ENCODE assay signal across 8 cellular contexts in the genomic region with DNA sequence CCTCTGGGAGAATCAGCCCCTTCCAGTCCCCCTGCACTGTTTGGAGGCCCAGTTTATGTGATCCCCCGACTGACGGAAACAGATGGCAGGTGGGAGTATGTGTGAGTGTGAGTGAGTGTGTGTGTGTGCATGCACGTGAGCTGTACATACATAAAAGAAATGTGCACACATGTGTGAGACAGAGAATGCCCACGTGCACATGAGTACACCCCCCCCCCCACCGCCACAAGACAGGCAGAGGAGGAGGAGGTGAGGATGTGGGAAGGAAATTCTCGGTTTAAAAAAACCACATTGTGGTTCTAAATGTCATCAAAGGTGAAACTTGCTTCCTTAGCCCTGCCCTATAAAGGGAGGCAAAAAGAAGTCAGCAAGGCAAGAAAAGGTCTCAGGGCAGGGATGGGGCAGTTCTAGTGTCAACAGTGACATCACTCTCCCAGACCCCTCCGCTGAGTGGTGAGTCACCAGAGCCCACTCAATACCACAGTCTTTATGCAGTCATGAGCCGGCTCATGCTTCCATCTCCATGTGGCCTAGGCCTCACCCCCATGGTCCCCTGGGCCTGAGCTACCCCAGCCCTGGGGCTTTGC.
DNase-seq lines count a peak whose midpoint lies in the region; ATAC-seq and TF ChIP-seq lines count a peak whose summit lies in the region.

No MANE protein-coding gene starts in this region.

- intact Hi-C loops in thyroid gland (cut with DNase I) = no loop called here

- 63 to 86% methylated on average over 8 of the region's 8 CpGs for WGBS in thyroid gland, 2 donors

- ATAC-seq in activated CD8-positive, alpha-beta T cell treated with anti-CD3 and anti-CD28 coated beads, Interleukin-2, amount 10 ng/mL, durations not matched to agents 7 days and 5 days = peak; percentile 88

- H3K27ac ChIP-seq in HUES48 (ENCODE audit: low read depth, low read length) (peak overlapping the region; percentile 5), thyroid gland (no peak overlapping the region)

- peaks cover 83% of the 10 kb centered on the region for H3K27me3 Mint-ChIP-seq in activated CD8-positive, alpha-beta T cell treated with anti-CD3 and anti-CD28 coated beads, Interleukin-2, amount 10 ng/mL, durations not matched to agents 7 days and 5 days (ENCODE audit: low read depth)

- POLR2A ChIA-PET in activated CD8-positive, alpha-beta T cell treated with anti-CD3 and anti-CD28 coated beads, Interleukin-2, amount 10 ng/mL, durations not matched to agents 7 days and 5 days (lab: Charles Lee) = no interaction called here

- no peaks in the 10 kb centered on the region for H3K9me3 Mint-ChIP-seq in activated CD8-positive, alpha-beta T cell treated with anti-CD3 and anti-CD28 coated beads, Interleukin-2, amount 10 ng/mL, durations not matched to agents 7 days and 5 days (ENCODE audit: insufficient read depth)

- TF ChIP-seq CTCF in foreskin fibroblast (IDR thresholded peaks at IDR 0.05; ENCODE audit: low read depth, low read length) (no peak), thyroid gland (IDR thresholded peaks at IDR 0.05) (no peak)

- no peak overlapping the region for H3K4me3 ChIP-seq in HUES48 (ENCODE audit: low read depth, low read length)
- no peak overlapping the region for H3K4me3 ChIP-seq in foreskin fibroblast (ENCODE audit: low read depth in 1 of 2, low read length in 2 of 2)
- no peak overlapping the region for H3K4me3 ChIP-seq in thyroid gland (replicated peaks in 1 of 3)

- H3K4me1 Mint-ChIP-seq in activated CD8-positive, alpha-beta T cell treated with anti-CD3 and anti-CD28 coated beads, Interleukin-2, amount 10 ng/mL, durations not matched to agents 7 days and 5 days (ENCODE audit: low read depth) = peaks cover 17% of the 10 kb centered on the region

- no peak overlapping the region for H3K9ac ChIP-seq in HUES48 (ENCODE audit: low read depth, low read length)

- H3K4me1 ChIP-seq in HUES48 (ENCODE audit: control insufficient read depth, insufficient read depth, low read length) = peaks cover 20% of the 10 kb centered on the region
- H3K4me1 ChIP-seq in thyroid gland = no peaks in the 10 kb centered on the region

- peak overlapping the region; percentile 12 for H3K4me3 Mint-ChIP-seq in activated CD8-positive, alpha-beta T cell treated with anti-CD3 and anti-CD28 coated beads, Interleukin-2, amount 10 ng/mL, durations not matched to agents 7 days and 5 days

- H3K36me3 ChIP-seq in HUES48 (ENCODE audit: control insufficient read depth, insufficient read depth, low read length) = no peaks in the 10 kb centered on the region
- H3K36me3 ChIP-seq in thyroid gland = no peaks in the 10 kb centered on the region

- peak overlapping the region; percentile 57 for H3K27ac Mint-ChIP-seq in activated CD8-positive, alpha-beta T cell treated with anti-CD3 and anti-CD28 coated beads, Interleukin-2, amount 10 ng/mL, durations not matched to agents 7 days and 5 days

- H3K27me3 ChIP-seq in HUES48 (ENCODE audit: control insufficient read depth, insufficient read depth, low read length) (no peaks in the 10 kb centered on the region), thyroid gland (no peaks in the 10 kb centered on the region)

- H3K9me3 ChIP-seq in HUES48 (ENCODE audit: control insufficient read depth, insufficient read depth, low read length) (no peaks in the 10 kb centered on the region), thyroid gland (no peaks in the 10 kb centered on the region)

- CTCF ChIA-PET in activated CD8-positive, alpha-beta T cell treated with anti-CD3 and anti-CD28 coated beads, Interleukin-2, amount 10 ng/mL, durations not matched to agents 7 days and 5 days (lab: Charles Lee) = interaction anchor here (1.2 to 1.8 kb wide), 2 partner anchors 14 to 136 kb away, joined by 3 to 5 read pairs; no protein-coding TSS in a partner anchor

- TF ChIP-seq POLR2A in thyroid gland (IDR thresholded peaks at IDR 0.05) = no peak

- no peaks in the 10 kb centered on the region for H3K36me3 Mint-ChIP-seq in activated CD8-positive, alpha-beta T cell treated with anti-CD3 and anti-CD28 coated beads, Interleukin-2, amount 10 ng/mL, durations not matched to agents 7 days and 5 days (ENCODE audit: low read depth)

- DNase-seq in activated gamma-delta T cell treated with Interleukin-2 at 50 U/mL for 16 hours = peak; percentile 55
- no peak for DNase-seq in activated gamma-delta T cell (lab: John Stamatoyannopoulos, UW)
- DNase-seq in activated CD8-positive, alpha-beta T cell treated with anti-CD3 and anti-CD28 coated beads, Interleukin-2, amount 10 ng/mL, durations not matched to agents 7 days and 5 days = peak; percentile 80
- DNase-seq in foreskin fibroblast = peak; percentile 29 to 51
- peak; percentile 63 for DNase-seq in stimulated activated CD8-positive, alpha-beta memory T cell treated with anti-CD3 and anti-CD28 coated beads, Interleukin-4, amount 100 ng/mL, for 24 hours (ENCODE audit: low read depth)
- DNase-seq in thyroid gland = no peak
- no peak for DNase-seq in NCI-H2081 (lab: John Stamatoyannopoulos, UW)

Comparison
In these comparisons a context has a peak if more than half of its experiments do, and no peak if none do; other contexts are left out.
1. DNase-seq: peak in activated gamma-delta T cell treated with Interleukin-2 at 50 U/mL for 16 hours (single experiment), activated CD8-positive, alpha-beta T cell treated with anti-CD3 and anti-CD28 coated beads, Interleukin-2, amount 10 ng/mL, durations not matched to agents 7 days and 5 days (single experiment), foreskin fibroblast (2 of 2) and stimulated activated CD8-positive, alpha-beta memory T cell treated with anti-CD3 and anti-CD28 coated beads, Interleukin-4, amount 100 ng/mL, for 24 hours (single experiment); none in activated gamma-delta T cell (single experiment), thyroid gland (0 of 2) and NCI-H2081 (0 of 2).